Comparison of ENCODE assay signal across 20 cellular contexts in the genomic region with DNA sequence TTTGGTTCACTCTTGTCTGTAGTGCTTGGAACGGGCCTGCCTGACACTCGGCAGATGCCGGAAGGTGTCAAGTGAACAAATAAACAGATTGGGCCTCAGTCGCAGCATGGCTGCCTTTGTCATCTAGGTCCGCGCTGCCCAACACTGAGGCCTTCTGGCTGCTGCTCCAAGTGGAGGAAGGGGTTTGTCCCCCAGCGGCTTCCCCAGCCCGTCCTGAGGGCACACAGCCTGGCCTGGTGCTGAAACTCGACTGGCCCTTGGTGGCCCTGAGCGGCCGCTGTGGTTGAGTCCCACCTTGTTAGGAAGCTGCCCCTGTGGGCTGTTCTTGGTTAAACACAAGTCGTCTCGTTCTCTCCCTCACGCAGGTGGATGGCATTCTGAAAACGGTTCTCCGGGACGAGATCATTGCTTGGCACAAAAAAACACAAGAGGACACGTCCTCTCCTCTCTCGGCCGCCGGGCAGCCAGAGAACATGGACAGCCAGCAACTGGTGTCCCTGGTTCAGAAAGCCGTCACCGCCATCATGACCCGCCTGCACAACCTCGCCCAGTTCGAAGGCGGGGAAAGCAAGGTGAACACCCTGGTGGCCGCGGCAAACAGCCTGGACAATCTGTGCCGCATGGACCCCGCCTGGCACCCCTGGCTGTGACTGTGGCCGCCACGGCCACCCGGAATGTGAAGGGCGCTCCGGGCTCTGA.
DNase-seq lines count a peak whose midpoint lies in the region; ATAC-seq, FAIRE-seq and TF ChIP-seq lines count a peak whose summit lies in the region.
"Had no signal": no experiment of that assay in that cellular context is flagged by ENCODE, and none has a peak within 500 bp of the region (broad histone marks: within the 10 kb centered on the region; RNA-seq: fewer than 3 reads in every experiment).

No MANE protein-coding gene starts in this region.

- CTCF ChIA-PET in K562 (lab: Yijun Ruan, JAX; ENCODE audit: low intra/inter-chr PET ratio): no interaction called here

- in situ Hi-C loops in K562 (cut with MboI): no loop called here

- H2AFZ ChIP-seq in K562 (ENCODE audit: low read depth, low read length) (no peak overlapping the region), neuronal stem cell (ENCODE audit: low read length) (no peak overlapping the region)

- H3K36me3 ChIP-seq in K562 (ENCODE audit: control insufficient read depth, insufficient read depth, low read length) (peaks cover 82% of the 10 kb centered on the region), neuronal stem cell (replicated peaks in 1 of 2; ENCODE audit: control insufficient read depth in 2 of 2, insufficient read depth in 2 of 2, low read length in 2 of 2) (peaks cover 62 to 90% of the 10 kb centered on the region in 2 donors)

- H2BK15ac ChIP-seq in neuronal stem cell (ENCODE audit: low read length): no peak overlapping the region

- no peak overlapping the region for H2BK12ac ChIP-seq in neuronal stem cell (ENCODE audit: low read length)

- no peaks in the 10 kb centered on the region for H3K9me1 ChIP-seq in K562 (ENCODE audit: control insufficient read depth, insufficient read depth, low read length)

- H3K9ac ChIP-seq in K562 (ENCODE audit: insufficient read depth in 1 of 2, low read depth in 2 of 2, low read length in 2 of 2) (no peak overlapping the region), neuronal stem cell (ENCODE audit: low read depth, low read length, poor library complexity) (peak overlapping the region; percentile 22)

- FAIRE-seq in K562 (lab: Jason Lieb, UNC) (no peak), urothelium cell line (lab: Jason Lieb, UNC) (no peak)
- FAIRE-seq: D721Med had no signal

- no peak overlapping the region for H3K14ac ChIP-seq in neuronal stem cell (ENCODE audit: low read length)

- no peaks in the 10 kb centered on the region for H3K79me1 ChIP-seq in neuronal stem cell (ENCODE audit: low read depth, low read length)

- H4K20me1 ChIP-seq in K562 (replicated peaks; ENCODE audit: control insufficient read depth, insufficient read depth, low read length): no peaks in the 10 kb centered on the region

- no peaks in the 10 kb centered on the region for H3K79me2 ChIP-seq in K562 (ENCODE audit: control insufficient read depth, insufficient read depth, low read length)

- H3K4me3 ChIP-seq in K562 (no peak overlapping the region), neuronal stem cell (ENCODE audit: low read length in 2 of 2) (no peak overlapping the region)

- H3K4me2 ChIP-seq in K562 (ENCODE audit: insufficient read depth, low read length) (no peak overlapping the region), neuronal stem cell (ENCODE audit: insufficient read depth, low read length, poor library complexity, severe bottlenecking) (no peak overlapping the region)

- no peak for TF ChIP-seq EP300 in K562 (IDR thresholded peaks at IDR 0.05; ENCODE audit: low read length)

- no peak overlapping the region for H4K91ac ChIP-seq in neuronal stem cell (ENCODE audit: low read depth, low read length, poor library complexity)

- H2BK5ac ChIP-seq in neuronal stem cell (ENCODE audit: low read length): no peak overlapping the region

- no peak overlapping the region for H2AK5ac ChIP-seq in neuronal stem cell (ENCODE audit: low read depth, low read length)

- H3K9me3 ChIP-seq in K562 (replicated peaks; ENCODE audit: control insufficient read depth, insufficient read depth, low read depth, low read length): no peaks in the 10 kb centered on the region
- H3K9me3 ChIP-seq in neuronal stem cell (replicated peaks in 1 of 2; ENCODE audit: control insufficient read depth in 2 of 2, insufficient read depth in 1 of 2, low read depth in 1 of 2, low read length in 2 of 2): peaks cover 0 to 2% of the 10 kb centered on the region in 2 donors

- no peak for TF ChIP-seq CTCF in K562 (IDR thresholded peaks at IDR 0.05 in 2 of 3, conservative IDR thresholded peaks at IDR 0.05 in 1 of 3; ENCODE audit: insufficient read depth in 2 of 3, low read depth in 1 of 3, low read length in 3 of 3)

- no peak overlapping the region for H2BK120ac ChIP-seq in neuronal stem cell (ENCODE audit: low read depth, low read length)

- BruUV-seq in K562 (replicated peaks; lab: Mats Ljungman, UMichigan): no TSS peak

- TF ChIP-seq POLR2A in K562 (conservative IDR thresholded peaks at IDR 0.05): no peak

- H3K27ac ChIP-seq in K562 (ENCODE audit: extremely low read depth, low read depth, low read length): no peak overlapping the region
- no peak overlapping the region for H3K27ac ChIP-seq in neuronal stem cell (replicated peaks; ENCODE audit: low read length)

- H3K4me1 ChIP-seq in K562 (replicated peaks in 1 of 2; ENCODE audit: control insufficient read depth in 2 of 2, insufficient read depth in 2 of 2, low read length in 2 of 2) (peaks cover 0 to 6% of the 10 kb centered on the region in 2 experiments; a peak in 1 of 5 replicates), neuronal stem cell (ENCODE audit: control insufficient read depth in 2 of 2, insufficient read depth in 1 of 2, low read depth in 1 of 2, low read length in 2 of 2) (no peaks in the 10 kb centered on the region)

- DNase-seq in activated effector memory CD4-positive, alpha-beta T cell treated with anti-CD3 and anti-CD28 coated beads, Interleukin-2, amount 50 U/mL, for 16 hours: peak; percentile 55
- no peak for DNase-seq in activated effector memory CD4-positive, alpha-beta T cell treated with Interleukin-2 at 50 U/mL for 16 hours
- DNase-seq in K562 (ENCODE audit: extremely low read depth in 1 of 4, low spot score in 3 of 4): no peak
- no peak for DNase-seq in neuronal stem cell (ENCODE audit: low spot score)
- DNase-seq in ureter (ENCODE audit: low spot score): peak; percentile 38
- DNase-seq in activated naive CD4-positive, alpha-beta T cell (lab: John Stamatoyannopoulos, UW): no peak
- no peak for DNase-seq in urothelium cell line (ENCODE audit: low spot score)
- DNase-seq: 8988T, DMS79, HCEC 1CT, KBM-7, MV-4-11, NCI-H1417 treated with DMSO at 0.1 percent for 48 hours, NCI-H2029, NCI-H748 treated with DMSO at 0.1 percent for 48 hours, OCI-M1, RPMI8226 had no signal

- no peak overlapping the region for H4K8ac ChIP-seq in neuronal stem cell (ENCODE audit: low read depth, low read length)

- intact Hi-C loops in K562 (cut with micrococcal nuclease): no loop called here

- H3K18ac ChIP-seq in neuronal stem cell (ENCODE audit: low read length): no peak overlapping the region

- no peak overlapping the region for H3K23ac ChIP-seq in neuronal stem cell (ENCODE audit: low read depth, low read length, poor library complexity)

- no peak for ATAC-seq in K562
- ATAC-seq in HG03354 (IDR thresholded peaks at IDR 0.05; ENCODE audit: poor library complexity, severe bottlenecking, unreplicated experiment): no peak
- ATAC-seq: CD8-positive, alpha-beta T cell had no signal

- H3K4ac ChIP-seq in neuronal stem cell (ENCODE audit: low read length): no peak overlapping the region

- H3K27me3 ChIP-seq in K562 (ENCODE audit: control insufficient read depth in 2 of 2, insufficient read depth in 2 of 2, low read length in 2 of 2) (no peaks in the 10 kb centered on the region), neuronal stem cell (ENCODE audit: control insufficient read depth in 3 of 3, insufficient read depth in 3 of 3, low read depth in 1 of 3, low read length in 3 of 3) (no peaks in the 10 kb centered on the region)

- POLR2A ChIA-PET in K562 (lab: Yijun Ruan, JAX): interaction anchor here (1.0 kb wide), 1 partner anchor 351 kb away, joined by 3 read pairs; no protein-coding TSS in a partner anchor

- no peak for TF ChIP-seq RAD21 in K562 (CRISPR knock-in tag; conservative IDR thresholded peaks at IDR 0.05 in 1 of 2, IDR thresholded peaks at IDR 0.05 in 1 of 2)

- 96% methylated on average over 35 of the region's 36 CpGs for WGBS in K562 (ENCODE audit: insufficient coverage, low coverage, missing lambda C conversion rate)
- no CpG with 5 or more reads among the region's 36 CpGs for WGBS in neuronal stem cell (ENCODE audit: extremely low coverage in 2 of 2, insufficient read length in 2 of 2, insufficient replicate concordance in 1 of 2), 2 donors

TF ChIP-seq in K562, 482 proteins besides CTCF, POLR2A, EP300 and RAD21:
- TF ChIP-seq NFE2 (IDR thresholded peaks at IDR 0.05; ENCODE audit: low read depth) (no peak), NR1H2 (CRISPR knock-in tag; IDR thresholded peaks at IDR 0.05) (no peak)
- TF ChIP-seq, protein P1, sequence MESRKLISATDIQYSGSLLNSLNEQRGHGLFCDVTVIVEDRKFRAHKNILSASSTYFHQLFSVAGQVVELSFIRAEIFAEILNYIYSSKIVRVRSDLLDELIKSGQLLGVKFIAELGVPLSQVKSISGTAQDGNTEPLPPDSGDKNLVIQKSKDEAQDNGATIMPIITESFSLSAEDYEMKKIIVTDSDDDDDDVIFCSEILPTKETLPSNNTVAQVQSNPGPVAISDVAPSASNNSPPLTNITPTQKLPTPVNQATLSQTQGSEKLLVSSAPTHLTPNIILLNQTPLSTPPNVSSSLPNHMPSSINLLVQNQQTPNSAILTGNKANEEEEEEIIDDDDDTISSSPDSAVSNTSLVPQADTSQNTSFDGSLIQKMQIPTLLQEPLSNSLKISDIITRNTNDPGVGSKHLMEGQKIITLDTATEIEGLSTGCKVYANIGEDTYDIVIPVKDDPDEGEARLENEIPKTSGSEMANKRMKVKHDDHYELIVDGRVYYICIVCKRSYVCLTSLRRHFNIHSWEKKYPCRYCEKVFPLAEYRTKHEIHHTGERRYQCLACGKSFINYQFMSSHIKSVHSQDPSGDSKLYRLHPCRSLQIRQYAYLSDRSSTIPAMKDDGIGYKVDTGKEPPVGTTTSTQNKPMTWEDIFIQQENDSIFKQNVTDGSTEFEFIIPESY (CRISPR knock-in tag; IDR thresholded peaks at IDR 0.05): peak; percentile 51
TF ChIP-seq in K562: peak in this region for 1.

Comparison
In these comparisons a context has a peak if more than half of its experiments do, and no peak if none do; other contexts are left out.
1. DNase-seq: peak in activated effector memory CD4-positive, alpha-beta T cell treated with anti-CD3 and anti-CD28 coated beads, Interleukin-2, amount 50 U/mL, for 16 hours (single experiment) and ureter (single experiment); none in activated effector memory CD4-positive, alpha-beta T cell treated with Interleukin-2 at 50 U/mL for 16 hours (single experiment), K562 (0 of 4), neuronal stem cell (single experiment), activated naive CD4-positive, alpha-beta T cell (0 of 4) and urothelium cell line (single experiment).